10 cellular contexts compared by ENCODE assay signal in genomic region chr5:80245986-80246781, GRCh38. TPM values are rescaled to one million over a fixed set of nuclear protein-coding genes. Genes with fewer than 3 reads are reported as not detected.
DNase-seq lines count a peak whose midpoint lies in the region; ATAC-seq and TF ChIP-seq lines count a peak whose summit lies in the region.
"Had no signal": no experiment of that assay in that cellular context is flagged by ENCODE, and none has a peak within 500 bp of the region (broad histone marks: within the 10 kb centered on the region; RNA-seq: fewer than 3 reads in every experiment).

No MANE protein-coding gene starts in this region.

- H3K9me2 ChIP-seq in SK-N-SH, result no peaks in the 10 kb centered on the region

- TF ChIP-seq EP300 in SK-N-SH (IDR thresholded peaks at IDR 0.05; ENCODE audit: borderline replicate concordance in 1 of 2, low read depth in 1 of 2, low read length in 1 of 2) (no peak), suprapubic skin (IDR thresholded peaks at IDR 0.05) (no peak)

- no peak for TF ChIP-seq POLR2A in suprapubic skin (IDR thresholded peaks at IDR 0.05)

- peak overlapping the region; percentile 86 for H3K27ac Mint-ChIP-seq in activated naive CD8-positive, alpha-beta T cell treated with anti-CD3 and anti-CD28 coated beads for 36 hours

- H3K36me3 ChIP-seq in SK-N-SH (replicated peaks in 1 of 2; ENCODE audit: control insufficient read depth in 1 of 2, insufficient read depth in 2 of 2, low read length in 1 of 2), result peaks cover 0 to 12% of the 10 kb centered on the region in 2 experiments
- peaks cover 6% of the 10 kb centered on the region for H3K36me3 ChIP-seq in left ventricle myocardium inferior
- peaks cover 3% of the 10 kb centered on the region for H3K36me3 ChIP-seq in suprapubic skin
- H3K36me3 ChIP-seq: neutrophil had no signal

- peaks cover 11% of the 10 kb centered on the region for H3F3A ChIP-seq in SK-N-SH (replicated peaks; ENCODE audit: insufficient read depth)

- no peaks in the 10 kb centered on the region for H3K27me3 ChIP-seq in SK-N-SH (ENCODE audit: insufficient read depth)
- no peaks in the 10 kb centered on the region for H3K27me3 ChIP-seq in left ventricle myocardium inferior (ENCODE audit: low read depth)
- H3K27me3 ChIP-seq in suprapubic skin, result no peaks in the 10 kb centered on the region
- H3K27me3 ChIP-seq: neutrophil had no signal

- H3K4me3 ChIP-seq in SK-N-SH (ENCODE audit: low read depth in 2 of 2, low read length in 1 of 2) (no peak overlapping the region), left ventricle myocardium inferior (no peak overlapping the region), suprapubic skin (peak overlapping the region; percentile 10)

- H3K4me1 Mint-ChIP-seq in activated naive CD8-positive, alpha-beta T cell treated with anti-CD3 and anti-CD28 coated beads for 36 hours, result peaks cover 62% of the 10 kb centered on the region

- TF ChIP-seq RAD21 in SK-N-SH (IDR thresholded peaks at IDR 0.05; ENCODE audit: low read length), result no peak

- H3K27me3 Mint-ChIP-seq in activated naive CD8-positive, alpha-beta T cell treated with anti-CD3 and anti-CD28 coated beads for 36 hours, result no peaks in the 10 kb centered on the region

- 69% methylated on average over 2 of the region's 2 CpGs for WGBS in SK-N-SH (ENCODE audit: low lambda C conversion rate)
- 35% methylated on average over 2 of the region's 2 CpGs for WGBS in suprapubic skin

- TF ChIP-seq CTCF in SK-N-SH (IDR thresholded peaks at IDR 0.05) (no peak), left ventricle myocardium inferior (IDR thresholded peaks at IDR 0.05; ENCODE audit: borderline replicate concordance) (no peak), suprapubic skin (IDR thresholded peaks at IDR 0.05) (no peak)

- CTCF ChIA-PET in SK-N-SH (lab: Yijun Ruan, JAX), result interaction anchor here (0.6 to 0.9 kb wide), 2 partner anchors 16 to 161 kb away, joined by 3 read pairs; no protein-coding TSS in a partner anchor

- H3K4me3 Mint-ChIP-seq in activated naive CD8-positive, alpha-beta T cell treated with anti-CD3 and anti-CD28 coated beads for 36 hours, result peak overlapping the region; percentile 52

- H3K9me3 Mint-ChIP-seq in activated naive CD8-positive, alpha-beta T cell treated with anti-CD3 and anti-CD28 coated beads for 36 hours, result peaks cover 16% of the 10 kb centered on the region

- peaks cover 33% of the 10 kb centered on the region; the same call in 1 of the 2 replicates for H3K79me2 ChIP-seq in SK-N-SH (ENCODE audit: insufficient read depth)

- H3K36me3 Mint-ChIP-seq in activated naive CD8-positive, alpha-beta T cell treated with anti-CD3 and anti-CD28 coated beads for 36 hours, result peaks cover 48% of the 10 kb centered on the region

- H3K9ac ChIP-seq in SK-N-SH, result peak overlapping the region; percentile 33; the same call in 1 of the 2 replicates

- H3K9me3 ChIP-seq in SK-N-SH, result peaks cover 8% of the 10 kb centered on the region; the same call in 1 of the 2 replicates
- H3K9me3 ChIP-seq in left ventricle myocardium inferior (replicated peaks), result peaks cover 9% of the 10 kb centered on the region
- H3K9me3 ChIP-seq in suprapubic skin, result no peaks in the 10 kb centered on the region
- H3K9me3 ChIP-seq: neutrophil had no signal

- ATAC-seq in SK-N-SH treated with all-trans-retinoic acid at 6 μM for 48 hours, result no peak; the same call in 2 of the 3 replicates
- no peak for ATAC-seq in HG03565 (IDR thresholded peaks at IDR 0.05; ENCODE audit: unreplicated experiment)
- ATAC-seq in GM21786 (IDR thresholded peaks at IDR 0.05; ENCODE audit: unreplicated experiment), result no peak

- peak overlapping the region; percentile 68 for H3K4me2 ChIP-seq in SK-N-SH

- DNase-seq in SK-N-SH (no peak), left ventricle myocardium inferior (no peak), suprapubic skin (ENCODE audit: low spot score in 2 of 2) (no peak), LoVo (ENCODE audit: low spot score) (no peak)
- DNase-seq in activated naive CD8-positive, alpha-beta T cell treated with anti-CD3 and anti-CD28 coated beads for 36 hours, result no peak
- DNase-seq: AML-193 had no signal

- no peaks in the 10 kb centered on the region for H4K20me1 ChIP-seq in SK-N-SH (ENCODE audit: insufficient read depth)

- intact Hi-C loops in left ventricle myocardium inferior (cut with micrococcal nuclease), result no loop called here

- peak overlapping the region; percentile 36; the same call in 1 of the 2 replicates for H2AFZ ChIP-seq in SK-N-SH (ENCODE audit: low read depth)

- H3K4me1 ChIP-seq in SK-N-SH (ENCODE audit: control insufficient read depth in 1 of 2, insufficient read depth in 2 of 2, low read depth in 1 of 2, low read length in 1 of 2) (peaks cover 7 to 13% of the 10 kb centered on the region in 2 experiments; a peak in 3 of 4 replicates), left ventricle myocardium inferior (peaks cover 45% of the 10 kb centered on the region), suprapubic skin (peaks cover 47% of the 10 kb centered on the region)

- POLR2A ChIA-PET in SK-N-SH (lab: Yijun Ruan, JAX), result interaction anchor here (1.2 kb wide), 1 partner anchor 41 kb away, joined by 4 read pairs; no protein-coding TSS in a partner anchor

- H3K27ac ChIP-seq in SK-N-SH (ENCODE audit: low read depth in 2 of 2, low read length in 1 of 2) (peak overlapping the region; percentile 64 to 82), left ventricle myocardium inferior (replicated peaks) (peak overlapping the region; percentile 59), suprapubic skin (peak overlapping the region; percentile 80)
- H3K27ac ChIP-seq: neutrophil had no signal

TF ChIP-seq in SK-N-SH, 30 proteins besides CTCF, POLR2A, EP300 and RAD21 (continues in another document):
- TF ChIP-seq JUND (IDR thresholded peaks at IDR 0.05) (no peak), EZH2phosphoT487 (IDR thresholded peaks at IDR 0.05; ENCODE audit: borderline replicate concordance, low read depth) (no peak), RFX5 (IDR thresholded peaks at IDR 0.05; ENCODE audit: low read length) (no peak), ELF1 (IDR thresholded peaks at IDR 0.05) (no peak), TEAD4 (IDR thresholded peaks at IDR 0.05; ENCODE audit: borderline replicate concordance, insufficient read depth) (no peak), FOXJ3 (CRISPR knock-in tag; IDR thresholded peaks at IDR 0.05) (no peak), NFIC (IDR thresholded peaks at IDR 0.05; ENCODE audit: borderline replicate concordance) (no peak), ZBTB33 (IDR thresholded peaks at IDR 0.05; ENCODE audit: borderline replicate concordance, low read depth) (no peak), GABPA (IDR thresholded peaks at IDR 0.05; ENCODE audit: low read depth) (no peak), NRF1 (IDR thresholded peaks at IDR 0.05; ENCODE audit: low read depth, low read length) (no peak)

TF ChIP-seq in SK-N-SH treated with all-trans-retinoic acid at 6 μM for 48 hours, 23 proteins besides CTCF, POLR2A, EP300 and RAD21:
- TF ChIP-seq ZFP30 (CRISPR knock-in tag; IDR thresholded peaks at IDR 0.05) (no peak), ZNF70 (CRISPR knock-in tag; IDR thresholded peaks at IDR 0.05) (no peak), PPARA (CRISPR knock-in tag; IDR thresholded peaks at IDR 0.05; ENCODE audit: borderline replicate concordance) (no peak), RARB (CRISPR knock-in tag; IDR thresholded peaks at IDR 0.05) (no peak), TCF4 (CRISPR knock-in tag; IDR thresholded peaks at IDR 0.05; ENCODE audit: borderline replicate concordance) (no peak), ESRRG (CRISPR knock-in tag; IDR thresholded peaks at IDR 0.05) (no peak), CSDC2 (CRISPR knock-in tag; IDR thresholded peaks at IDR 0.05) (no peak)
- TF ChIP-seq, protein P1, sequence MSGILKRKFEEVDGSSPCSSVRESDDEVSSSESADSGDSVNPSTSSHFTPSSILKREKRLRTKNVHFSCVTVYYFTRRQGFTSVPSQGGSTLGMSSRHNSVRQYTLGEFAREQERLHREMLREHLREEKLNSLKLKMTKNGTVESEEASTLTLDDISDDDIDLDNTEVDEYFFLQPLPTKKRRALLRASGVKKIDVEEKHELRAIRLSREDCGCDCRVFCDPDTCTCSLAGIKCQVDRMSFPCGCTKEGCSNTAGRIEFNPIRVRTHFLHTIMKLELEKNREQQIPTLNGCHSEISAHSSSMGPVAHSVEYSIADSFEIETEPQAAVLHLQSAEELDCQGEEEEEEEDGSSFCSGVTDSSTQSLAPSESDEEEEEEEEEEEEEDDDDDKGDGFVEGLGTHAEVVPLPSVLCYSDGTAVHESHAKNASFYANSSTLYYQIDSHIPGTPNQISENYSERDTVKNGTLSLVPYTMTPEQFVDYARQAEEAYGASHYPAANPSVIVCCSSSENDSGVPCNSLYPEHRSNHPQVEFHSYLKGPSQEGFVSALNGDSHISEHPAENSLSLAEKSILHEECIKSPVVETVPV (CRISPR knock-in tag; IDR thresholded peaks at IDR 0.05), result no peak

RNA-seq across cellular contexts. Expression of gene SERINC5, which starts 9.7 kb away (rescaled TPM):
- polyA plus RNA-seq in SK-N-SH (2012; rRNA removed), result 4.5 and 7.4 TPM in 2 replicates
- 5.4 and 6.0 TPM in 2 replicates for polyA plus RNA-seq in SK-N-SH (2012; cell fraction: cytosol; rRNA removed)
- polyA plus RNA-seq in SK-N-SH (2012; cell fraction: nucleus; rRNA removed), result 2.5 and 4.7 TPM in 2 replicates
- total RNA-seq in activated naive CD8-positive, alpha-beta T cell treated with anti-CD3 and anti-CD28 coated beads for 36 hours, result 10 to 100 TPM; 22.0 to 25.1 TPM
- 12.2 TPM for total RNA-seq in left ventricle myocardium inferior
- 10 to 100 TPM; 53.8 to 68.8 (median 62.5) TPM for total RNA-seq in suprapubic skin
